22 cellular contexts compared by ENCODE assay signal in the genomic region with DNA sequence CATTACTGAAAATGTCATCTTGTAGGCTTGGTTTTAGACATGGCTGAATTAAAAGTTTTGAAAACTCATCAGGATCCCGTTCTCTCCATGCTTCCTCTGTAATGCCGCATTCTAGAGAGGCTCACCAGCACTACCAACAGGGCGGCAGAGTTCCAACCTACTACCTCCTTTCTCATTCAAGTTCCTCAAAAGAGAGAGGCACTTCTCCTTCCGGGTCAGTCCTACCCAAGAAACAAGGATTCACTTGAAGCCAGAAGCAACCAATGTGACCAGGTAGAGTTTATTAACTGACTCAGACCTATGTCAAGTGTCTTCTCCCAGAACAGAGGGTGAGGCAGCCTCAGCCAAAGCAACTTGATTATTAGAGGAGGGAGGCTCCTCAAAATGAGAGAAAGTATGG. TPM values are rescaled to one million over a fixed set of nuclear protein-coding genes. Genes with fewer than 3 reads are reported as not detected.
DNase-seq lines count a peak whose midpoint lies in the region; ATAC-seq and TF ChIP-seq lines count a peak whose summit lies in the region.
"Had no signal": no experiment of that assay in that cellular context is flagged by ENCODE, and none has a peak within 500 bp of the region (broad histone marks: within the 10 kb centered on the region; RNA-seq: fewer than 3 reads in every experiment).

No MANE protein-coding gene starts in this region.

- H3K4me2 ChIP-seq in DND-41 (ENCODE audit: insufficient read depth, low read length): no peak overlapping the region
- H3K4me2 ChIP-seq: BLaER1, PC-9 had no signal

- H3K9me3 ChIP-seq in DND-41 (ENCODE audit: insufficient read depth, low read length, severe bottlenecking) (no peaks in the 10 kb centered on the region), endodermal cell (ENCODE audit: control insufficient read depth, low read length) (no peaks in the 10 kb centered on the region), left lung (no peaks in the 10 kb centered on the region)
- H3K9me3 ChIP-seq: BLaER1 had no signal

- H3K4me1 Mint-ChIP-seq in endodermal cell: no peaks in the 10 kb centered on the region
- H3K4me1 Mint-ChIP-seq: IgD-negative memory B cell, T-cell had no signal

- H3K4me3 ChIP-seq in DND-41 (ENCODE audit: low read depth in 1 of 2, low read length in 2 of 2): no peak overlapping the region
- no peak overlapping the region for H3K4me3 ChIP-seq in endodermal cell (ENCODE audit: low read length)
- H3K4me3 ChIP-seq in left lung: no peak overlapping the region
- H3K4me3 ChIP-seq: BLaER1, PC-9 had no signal

- no peaks in the 10 kb centered on the region for H3K27me3 Mint-ChIP-seq in endodermal cell (ENCODE audit: insufficient read depth)

- no peaks in the 10 kb centered on the region for H3K79me2 ChIP-seq in DND-41 (ENCODE audit: insufficient read depth, low read length)

- in situ Hi-C loops in KBM-7 (cut with MboI; ENCODE audit: low pct_unique_long_range_greater_than_20kb, low sequenced_read_pairs): no loop called here

- H3K36me3 Mint-ChIP-seq in endodermal cell (ENCODE audit: low read depth): no peaks in the 10 kb centered on the region
- H3K36me3 Mint-ChIP-seq: CD8-positive, alpha-beta T cell; IgD-negative memory B cell; T-cell had no signal

- peak; percentile 3 for TF ChIP-seq CTCF in DND-41 (IDR thresholded peaks at IDR 0.05; ENCODE audit: borderline replicate concordance, extremely low read depth, low read length, poor library complexity, severe bottlenecking)
- TF ChIP-seq CTCF in endodermal cell (conservative IDR thresholded peaks at IDR 0.05): peak; percentile 45
- no peak for TF ChIP-seq CTCF in left lung (IDR thresholded peaks at IDR 0.05)

- H3K9me3 Mint-ChIP-seq in endodermal cell: no peaks in the 10 kb centered on the region
- H3K9me3 Mint-ChIP-seq: CD8-positive, alpha-beta T cell; IgD-negative memory B cell; T-cell had no signal

- intact Hi-C loops in left lung (cut with DNase I): no loop called here

- H3K36me3 ChIP-seq in DND-41 (ENCODE audit: insufficient read depth, low read length) (no peaks in the 10 kb centered on the region), endodermal cell (ENCODE audit: control insufficient read depth, insufficient read depth, low read length) (no peaks in the 10 kb centered on the region), left lung (no peaks in the 10 kb centered on the region)
- H3K36me3 ChIP-seq: BLaER1 had no signal

- ATAC-seq in DND-41 (ENCODE audit: insufficient read depth, low read depth) (no peak), left lung (no peak)
- ATAC-seq in activated CD4-positive, CD25-positive, alpha-beta regulatory T cell treated with anti-CD3 and anti-CD28 coated beads, Interleukin-2, amount 50 U/mL, for 24 hours: no peak
- ATAC-seq: CD8-positive, alpha-beta T cell; HCT116; T-cell had no signal

- H3K4me3 Mint-ChIP-seq in endodermal cell: no peak overlapping the region
- H3K4me3 Mint-ChIP-seq: CD8-positive, alpha-beta T cell; IgD-negative memory B cell; T-cell had no signal

- H3K27ac ChIP-seq in DND-41 (ENCODE audit: low read length) (no peak overlapping the region), endodermal cell (ENCODE audit: low read depth, low read length) (no peak overlapping the region), left lung (no peak overlapping the region)
- H3K27ac ChIP-seq: BLaER1, PC-9, RWPE1 had no signal

- no peak overlapping the region for H2AFZ ChIP-seq in DND-41 (ENCODE audit: low read depth, low read length)
- H2AFZ ChIP-seq: PC-9 had no signal

- no peaks in the 10 kb centered on the region for H3K4me1 ChIP-seq in DND-41 (ENCODE audit: insufficient read depth, low read length)
- no peaks in the 10 kb centered on the region for H3K4me1 ChIP-seq in endodermal cell (ENCODE audit: control insufficient read depth, insufficient read depth, low read length)
- no peaks in the 10 kb centered on the region for H3K4me1 ChIP-seq in left lung
- H3K4me1 ChIP-seq: BLaER1 had no signal

- no peak overlapping the region for H3K27ac Mint-ChIP-seq in endodermal cell
- H3K27ac Mint-ChIP-seq: CD8-positive, alpha-beta T cell; IgD-negative memory B cell; T-cell had no signal

- WGBS in endodermal cell (ENCODE audit: insufficient coverage in 1 of 2, insufficient read length in 1 of 2), 2 experiments: 94% methylated on average over 4 of the region's 4 CpGs; no CpG with 5 or more reads in 1 of the 2 experiments

- DNase-seq in DND-41: no peak
- peak; percentile 9 for DNase-seq in KBM-7
- peak; percentile 7 for DNase-seq in OCI-M1 (lab: John Stamatoyannopoulos, UW)
- DNase-seq in endodermal cell: no peak
- no peak for DNase-seq in central memory CD4-positive, alpha-beta T cell
- DNase-seq in left lung: no peak
- no peak for DNase-seq in activated T-cell treated with anti-CD3 and anti-CD28 coated beads for 4 hours
- DNase-seq: CD8-positive, alpha-beta T cell; GOT3; MM.1S; NCI-H1105 treated with DMSO at 0.1 percent for 48 hours; NCI-H2029 treated with DMSO at 0.1 percent for 48 hours; NCI-H510A treated with DMSO at 0.1 percent for 48 hours; NCI-H748 treated with DMSO at 0.1 percent for 48 hours; PC-9; SHP77 treated with DMSO at 0.1 percent for 48 hours; T-cell had no signal

- peaks cover 18% of the 10 kb centered on the region for H3K27me3 ChIP-seq in DND-41 (ENCODE audit: insufficient read depth, low read length, poor library complexity)
- no peaks in the 10 kb centered on the region for H3K27me3 ChIP-seq in endodermal cell (ENCODE audit: control insufficient read depth, insufficient read depth, low read length, poor library complexity, severe bottlenecking)
- H3K27me3 ChIP-seq in left lung: no peaks in the 10 kb centered on the region
- H3K27me3 ChIP-seq: BLaER1 had no signal

- H3K9ac ChIP-seq in DND-41 (ENCODE audit: low read depth, low read length) (no peak overlapping the region), endodermal cell (ENCODE audit: extremely low read depth, low read length, poor library complexity, severe bottlenecking) (no peak overlapping the region)
- H3K9ac ChIP-seq: BLaER1 had no signal

- H4K20me1 ChIP-seq in DND-41 (ENCODE audit: insufficient read depth, low read length): no peaks in the 10 kb centered on the region
- H4K20me1 ChIP-seq: BLaER1 had no signal

RNA-seq across cellular contexts. Expression of a gene that starts 59.8 kb away (rescaled TPM):
- 10 to 100 TPM; 22.2 to 30.6 TPM for total RNA-seq in endodermal cell
- polyA plus RNA-seq in endodermal cell (2013, experiment 1 of 2): 32.5 TPM
- 27.9 TPM for polyA plus RNA-seq in endodermal cell (2013, experiment 2 of 2)
- total RNA-seq in left lung: 10 to 100 TPM; 43.9 to 67.9 TPM

Comparison
In these comparisons a context has a peak if more than half of its experiments do, and no peak if none do; other contexts are left out.
1. DNase-seq: peak in KBM-7 (single experiment) and OCI-M1 (single experiment); none in DND-41 (single experiment), endodermal cell (single experiment), central memory CD4-positive, alpha-beta T cell (single experiment), left lung (0 of 2) and activated T-cell treated with anti-CD3 and anti-CD28 coated beads for 4 hours (single experiment).
2. CTCF ChIP-seq: peak in DND-41 (single experiment) and endodermal cell (single experiment); none in left lung (0 of 2).